In the genomic region with DNA sequence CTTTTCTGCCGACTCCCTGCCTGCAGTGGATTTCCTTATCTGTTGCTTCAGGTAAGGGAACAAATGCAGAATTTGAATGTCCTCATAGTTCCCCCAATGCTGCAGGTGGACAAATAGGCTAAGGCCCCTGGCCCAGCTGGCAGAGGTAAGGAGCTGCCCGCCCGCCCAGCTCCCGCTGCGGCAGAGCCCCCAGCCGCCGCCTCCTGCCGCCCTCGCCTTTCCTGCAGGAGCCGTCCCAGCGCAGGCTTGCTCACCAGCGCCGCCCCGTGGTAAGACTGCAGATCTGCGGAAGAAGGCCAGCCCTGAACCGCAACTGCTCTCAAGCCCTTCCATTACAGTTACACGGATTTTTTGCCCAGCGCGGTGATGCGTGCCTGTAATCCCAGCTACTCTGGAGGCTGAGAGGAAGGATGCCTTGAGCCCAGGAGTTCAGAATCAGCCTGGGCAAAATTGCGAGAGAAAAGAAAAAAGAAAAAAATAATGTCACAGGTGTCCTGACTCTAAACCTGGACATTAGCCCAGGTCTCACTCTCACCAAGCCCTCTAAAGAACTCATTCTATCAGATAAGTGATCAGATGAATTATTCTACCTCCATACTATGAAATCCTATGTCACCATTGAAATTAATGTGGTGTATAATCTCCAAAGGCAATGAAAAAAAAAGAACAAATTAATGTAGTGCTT, we compare ENCODE assay signal across 8 cellular contexts. TPM values are rescaled to one million over a fixed set of nuclear protein-coding genes. Genes with fewer than 3 reads are reported as not detected.
DNase-seq lines count a peak whose midpoint lies in the region; TF ChIP-seq lines count a peak whose summit lies in the region.

No MANE protein-coding gene starts in this region.

- H3K27ac ChIP-seq in SJCRH30 = no peak overlapping the region
- H3K27ac ChIP-seq in osteoblast (ENCODE audit: low read depth, low read length) = no peak overlapping the region
- no peak overlapping the region for H3K27ac ChIP-seq in tibial artery

- H3K4me2 ChIP-seq in osteoblast (ENCODE audit: insufficient read depth, low read length) = peak overlapping the region; percentile 65

- H3K79me2 ChIP-seq in osteoblast (ENCODE audit: insufficient read depth, low read length) = no peaks in the 10 kb centered on the region

- TF ChIP-seq RAD21 in Ishikawa (IDR thresholded peaks at IDR 0.05; ENCODE audit: low read depth) = peak; percentile 89

- H3K36me3 ChIP-seq in SJCRH30 (no peaks in the 10 kb centered on the region), osteoblast (ENCODE audit: insufficient read depth, low read length) (no peaks in the 10 kb centered on the region), tibial artery (no peaks in the 10 kb centered on the region)

- no peaks in the 10 kb centered on the region for H3K9me3 ChIP-seq in SJCRH30 (replicated peaks)
- no peaks in the 10 kb centered on the region for H3K9me3 ChIP-seq in osteoblast (ENCODE audit: low read depth, low read length)
- H3K9me3 ChIP-seq in tibial artery = no peaks in the 10 kb centered on the region

- TF ChIP-seq EP300 in Ishikawa (IDR thresholded peaks at IDR 0.05; ENCODE audit: borderline replicate concordance) = no peak

- no peak overlapping the region for H2AFZ ChIP-seq in osteoblast (ENCODE audit: low read length)

- H3K4me3 ChIP-seq in SJCRH30 (peak overlapping the region; percentile 24), osteoblast (ENCODE audit: insufficient read depth, low read length) (peak overlapping the region; percentile 51), tibial artery (peak overlapping the region in 1 of 2 donors; percentile 12)

- H3K27me3 ChIP-seq in SJCRH30 = no peaks in the 10 kb centered on the region
- peaks cover 10% of the 10 kb centered on the region for H3K27me3 ChIP-seq in osteoblast (ENCODE audit: insufficient read depth, low read length)
- H3K27me3 ChIP-seq in tibial artery = peaks cover 0 to 8% of the 10 kb centered on the region in 2 donors

- DNase-seq in EH (ENCODE audit: low read depth) = peak; percentile 68
- peak; percentile 71 to 83 for DNase-seq in SJCRH30
- peak; percentile 66 for DNase-seq in activated gamma-delta T cell treated with anti-CD3 and anti-CD28 coated beads, Interleukin-2, amount 50 U/mL, for 16 hours (ENCODE audit: low read depth)
- peak; percentile 70 for DNase-seq in germinal center (ENCODE audit: low spot score)
- DNase-seq in osteoblast (ENCODE audit: insufficient read length, low spot score, missing footprints) = peak; percentile 91
- peak; percentile 61 to 78 for DNase-seq in tibial artery
- no peak for DNase-seq in OCI-M2 (lab: John Stamatoyannopoulos, UW; ENCODE audit: unreplicated experiment)

- H4K20me1 ChIP-seq in osteoblast (ENCODE audit: insufficient read depth, low read length) = no peaks in the 10 kb centered on the region

- H3K4me1 ChIP-seq in SJCRH30 (peaks cover 3% of the 10 kb centered on the region; the same call in 1 of the 2 replicates), osteoblast (ENCODE audit: insufficient read depth, low read length) (no peaks in the 10 kb centered on the region), tibial artery (peaks cover 0 to 16% (median 11%) of the 10 kb centered on the region in 4 donors)

- TF ChIP-seq CTCF in osteoblast (IDR thresholded peaks at IDR 0.05; ENCODE audit: extremely low read depth, low read depth, low read length) (peak; percentile 85), tibial artery (IDR thresholded peaks at IDR 0.05) (peak; percentile 83 to 90)

- intact Hi-C loops in tibial artery (cut with DNase I; ENCODE audit: low total_unique reads) = no loop called here

TF ChIP-seq in Ishikawa, 13 proteins besides CTCF, POLR2A, EP300 and RAD21:
- TF ChIP-seq YY1 (IDR thresholded peaks at IDR 0.05; ENCODE audit: low read depth) = no peak
- no peak for TF ChIP-seq NFIC (IDR thresholded peaks at IDR 0.05)
- TF ChIP-seq CEBPB (IDR thresholded peaks at IDR 0.05) = no peak
- no peak for TF ChIP-seq REST (IDR thresholded peaks at IDR 0.05; ENCODE audit: low read depth)
- peak; percentile 54; the same call in 1 of the 2 replicates for TF ChIP-seq ZBTB7A (IDR thresholded peaks at IDR 0.05; ENCODE audit: low read depth)
- peak; percentile 65 for TF ChIP-seq TEAD4 (IDR thresholded peaks at IDR 0.05)
TF ChIP-seq in Ishikawa: peak in this region for 2.

RNA-seq across cellular contexts. Expression of gene EMID1, which starts 51.2 kb away (rescaled TPM):
- total RNA-seq in SJCRH30 (2014; rRNA removed; shearing (Covaris generic)) = 2.2 and 2.3 TPM in 2 replicates
- under 0.01 and 0.29 TPM in 2 replicates for total RNA-seq in osteoblast
